ENCODE assay signal across 16 cellular contexts in genomic region chr13:34730966-34731365, GRCh38.
"Had no signal": no experiment of that assay in that cellular context is flagged by ENCODE, and none has a peak within 500 bp of the region (broad histone marks: within the 10 kb centered on the region; RNA-seq: fewer than 3 reads in every experiment).

No MANE protein-coding gene starts in this region.

- H3K27me3 ChIP-seq: neutrophil, pancreas had no signal

- H3K9me3 ChIP-seq: neutrophil, pancreas, thoracic aorta had no signal

- ATAC-seq: activated naive CD4-positive, alpha-beta T cell treated with anti-CD3 and anti-CD28 coated beads, Interleukin-2, amount 50 U/mL, for 72 hours; effector memory CD8-positive, alpha-beta T cell; natural killer cell treated with Interleukin-12 subunit alpha and Interleukin-12 subunit beta and Interleukin-15 and Interleukin-18, amount 100 ng/mL, for 72 hours; pancreas; stimulated activated naive B cell treated with anti-CD40 and anti-IgM and Interleukin-4, amounts not matched to agents 10 μg/mL and 1 μg/mL and 100 μg/mL, for 72 hours; T-helper 17 cell had no signal

- DNase-seq: activated CD4-positive, alpha-beta T cell treated with anti-CD3 and anti-CD28 coated beads, Interleukin-2, amount 50 U/mL, for 48 hours; activated gamma-delta T cell treated with Interleukin-2 at 50 U/mL for 16 hours; caudate nucleus; effector memory CD8-positive, alpha-beta T cell; foreskin fibroblast; hippocampal formation; kidney; pancreas; stimulated activated naive B cell treated with anti-CD40 and anti-IgM and Interleukin-4, amounts not matched to agents 10 μg/mL and 1 μg/mL and 100 μg/mL, for 72 hours; T-helper 17 cell had no signal

- H3K4me3 ChIP-seq: pancreas, thoracic aorta had no signal

- H3K36me3 ChIP-seq: neutrophil, pancreas, thoracic aorta had no signal

- H3K27ac ChIP-seq: epithelial cell of prostate, neutrophil, pancreas, thoracic aorta, VCaP had no signal
